ENCODE assay signal across 1 cellular context in the genomic region with DNA sequence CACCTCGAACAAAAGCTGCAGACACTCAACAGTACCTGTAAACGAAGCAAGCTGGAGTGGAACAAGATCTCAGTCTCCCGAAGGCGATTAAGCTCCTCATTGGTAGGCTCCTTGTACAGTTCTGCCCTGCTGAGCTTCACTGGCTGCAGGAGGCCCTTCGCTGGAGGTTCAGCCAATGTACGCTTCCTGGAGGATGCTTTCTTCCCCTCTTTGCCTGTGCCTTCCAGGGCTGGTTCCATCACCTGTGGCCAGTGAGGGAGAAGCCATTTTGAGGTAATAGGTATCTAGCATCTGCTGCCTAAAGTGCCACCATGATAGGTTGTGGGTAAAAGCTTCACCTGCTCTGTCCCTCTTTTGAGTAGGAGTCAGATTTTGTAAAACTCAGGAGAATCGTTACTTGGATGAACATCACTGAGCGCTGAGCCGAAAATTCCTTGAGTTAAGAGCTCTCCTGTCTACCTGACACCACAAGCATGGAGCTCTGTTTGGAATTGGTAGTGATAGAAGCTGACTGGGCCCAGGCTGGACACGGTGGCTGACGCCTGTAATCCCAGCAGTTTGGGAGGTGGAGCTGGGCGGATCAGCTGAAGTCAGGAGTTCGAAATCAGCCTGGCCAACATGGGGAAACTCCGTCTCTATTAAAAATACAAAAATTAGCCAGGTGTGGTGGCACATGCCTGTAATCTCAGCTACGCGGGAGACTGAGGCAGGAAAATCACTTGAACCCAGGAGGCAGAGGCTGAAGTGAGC.
TF ChIP-seq lines count a peak whose summit lies in the region.

No MANE protein-coding gene starts in this region.

TF ChIP-seq in endothelial cell of umbilical vein, 7 proteins besides CTCF, POLR2A, EP300 and RAD21:
- no peak for TF ChIP-seq POLR2AphosphoS5 (IDR thresholded peaks at IDR 0.05; ENCODE audit: insufficient read depth, low read depth, low read length)
- no peak for TF ChIP-seq EZH2 (IDR thresholded peaks at IDR 0.05; ENCODE audit: borderline replicate concordance, low read depth, low read length, severe bottlenecking)
- TF ChIP-seq MYC (IDR thresholded peaks at IDR 0.05; ENCODE audit: low read depth, low read length): no peak
- no peak for TF ChIP-seq FOS (IDR thresholded peaks at IDR 0.05; ENCODE audit: borderline replicate concordance, insufficient read depth, low read length)
- no peak for TF ChIP-seq JUN (IDR thresholded peaks at IDR 0.05; ENCODE audit: borderline replicate concordance, insufficient read depth, insufficient read length, low read depth)
- TF ChIP-seq, protein P1, sequence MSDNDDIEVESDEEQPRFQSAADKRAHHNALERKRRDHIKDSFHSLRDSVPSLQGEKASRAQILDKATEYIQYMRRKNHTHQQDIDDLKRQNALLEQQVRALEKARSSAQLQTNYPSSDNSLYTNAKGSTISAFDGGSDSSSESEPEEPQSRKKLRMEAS (IDR thresholded peaks at IDR 0.05; ENCODE audit: insufficient read depth, insufficient read length): no peak
- TF ChIP-seq GATA2 (IDR thresholded peaks at IDR 0.05; ENCODE audit: insufficient read depth, insufficient read length, low read depth, low read length): no peak
